In the genomic region with DNA sequence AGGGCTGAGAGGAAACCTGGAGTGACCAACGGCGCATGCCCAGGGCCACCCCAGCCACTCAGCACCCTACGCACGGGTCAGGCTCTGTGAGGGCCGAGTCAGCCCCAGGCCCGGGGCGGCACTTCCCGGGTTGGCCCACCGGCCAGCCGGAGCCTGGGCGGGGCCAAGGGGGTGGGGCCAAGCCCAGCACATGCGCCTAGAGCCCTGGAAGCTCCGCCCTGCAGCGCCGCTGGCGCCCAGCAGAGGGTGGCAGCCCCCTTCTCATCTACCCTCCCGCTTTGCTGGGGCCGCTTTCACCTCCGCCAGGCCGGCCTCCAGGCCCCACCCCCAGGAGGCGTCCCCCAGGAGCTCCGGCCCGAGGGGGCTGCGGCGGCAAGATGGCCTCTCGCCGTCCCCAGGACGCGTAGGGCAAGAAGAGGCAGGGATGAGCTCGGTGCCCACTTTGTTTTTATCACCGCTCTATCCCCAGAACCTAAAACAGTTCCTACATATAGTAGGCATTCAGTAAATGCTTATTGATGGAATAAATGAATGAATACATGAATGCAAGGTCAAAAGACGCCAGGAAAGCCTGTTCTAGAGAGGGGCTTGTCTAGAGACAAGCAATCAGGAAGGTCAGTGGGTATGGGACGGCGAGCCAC, we compare ENCODE assay signal across 8 cellular contexts. TPM values are rescaled to one million over a fixed set of nuclear protein-coding genes. Genes with fewer than 3 reads are reported as not detected.
DNase-seq lines count a peak whose midpoint lies in the region; TF ChIP-seq lines count a peak whose summit lies in the region.

No MANE protein-coding gene starts in this region.

- no peak overlapping the region for H3K9ac ChIP-seq in neural progenitor cell
- peak overlapping the region; percentile 74 to 90 for H3K9ac ChIP-seq in stomach smooth muscle (ENCODE audit: low read length in 2 of 2)

- H3K4me2 ChIP-seq in neural progenitor cell = peak overlapping the region; percentile 79

- H3K27me3 ChIP-seq in neural progenitor cell = no peaks in the 10 kb centered on the region
- H3K27me3 ChIP-seq in stomach smooth muscle (ENCODE audit: control insufficient read depth in 1 of 2, insufficient read depth in 2 of 2, low read length in 2 of 2) = no peaks in the 10 kb centered on the region

- H3K4me3 ChIP-seq in LNCaP clone FGC (ENCODE audit: low read depth, low read length) (peak overlapping the region; percentile 55), foreskin fibroblast (ENCODE audit: low read depth in 1 of 2, low read length in 2 of 2) (peak overlapping the region; percentile 42 to 60), neural progenitor cell (peak overlapping the region; percentile 39), stomach smooth muscle (ENCODE audit: low read length in 2 of 2) (peak overlapping the region; percentile 78 to 81)

- H3K79me2 ChIP-seq in neural progenitor cell (ENCODE audit: low read depth) = no peaks in the 10 kb centered on the region

- peaks cover 7% of the 10 kb centered on the region for H3K27me3 Mint-ChIP-seq in neural progenitor cell (ENCODE audit: insufficient read depth, low read depth)

- H3F3A ChIP-seq in neural progenitor cell (ENCODE audit: low read depth) = peaks cover 20% of the 10 kb centered on the region

- TF ChIP-seq CTCF in LNCaP clone FGC (IDR thresholded peaks at IDR 0.05; ENCODE audit: control insufficient read depth, extremely low read depth, insufficient read depth) = peak; percentile 82
- peak; percentile 90 for TF ChIP-seq CTCF in foreskin fibroblast (IDR thresholded peaks at IDR 0.05; ENCODE audit: low read depth, low read length)
- peak; percentile 94 for TF ChIP-seq CTCF in neural progenitor cell (IDR thresholded peaks at IDR 0.05)

- H3K36me3 ChIP-seq in neural progenitor cell (no peaks in the 10 kb centered on the region), stomach smooth muscle (ENCODE audit: control insufficient read depth in 2 of 2, insufficient read depth in 2 of 2, low read length in 2 of 2) (no peaks in the 10 kb centered on the region)

- H4K20me1 ChIP-seq in neural progenitor cell (ENCODE audit: low read depth) = peaks cover 6% of the 10 kb centered on the region

- H3K9me3 ChIP-seq in neural progenitor cell (ENCODE audit: low read depth) (no peaks in the 10 kb centered on the region), stomach smooth muscle (ENCODE audit: control insufficient read depth in 2 of 2, low read length in 2 of 2) (no peaks in the 10 kb centered on the region)

- H3K27ac ChIP-seq in neural progenitor cell = no peak overlapping the region
- peak overlapping the region; percentile 84 for H3K27ac ChIP-seq in stomach smooth muscle (ENCODE audit: low read length)

- no peaks in the 10 kb centered on the region for H3K36me3 Mint-ChIP-seq in neural progenitor cell

- peak overlapping the region; percentile 72 for H3K27ac Mint-ChIP-seq in neural progenitor cell

- H3K4me1 Mint-ChIP-seq in neural progenitor cell = peaks cover 31% of the 10 kb centered on the region

- peak; percentile 95 for DNase-seq in ELR (ENCODE audit: low read depth)
- DNase-seq in GOT3 (lab: John Stamatoyannopoulos, UW) = peak; percentile 81
- no peak for DNase-seq in LNCaP clone FGC (ENCODE audit: low read depth)
- DNase-seq in SHP77 (lab: John Stamatoyannopoulos, UW) = peak; percentile 79 to 91
- peak; percentile 86 for DNase-seq in activated gamma-delta T cell (lab: John Stamatoyannopoulos, UW)
- DNase-seq in foreskin fibroblast = peak; percentile 92 to 99
- peak; percentile 97 for DNase-seq in neural progenitor cell (ENCODE audit: low spot score)

- no peaks in the 10 kb centered on the region for H3K9me3 Mint-ChIP-seq in neural progenitor cell

- peak overlapping the region; percentile 79 for H3K4me3 Mint-ChIP-seq in neural progenitor cell

- H3K4me1 ChIP-seq in neural progenitor cell (peaks cover 23% of the 10 kb centered on the region), stomach smooth muscle (ENCODE audit: control insufficient read depth, insufficient read depth, low read length) (peaks cover 31% of the 10 kb centered on the region)

- peak overlapping the region; percentile 81 for H2AFZ ChIP-seq in neural progenitor cell (replicated peaks)

RNA-seq across cellular contexts. Expression of a gene that starts 31.3 kb away (rescaled TPM):
- total RNA-seq in neural progenitor cell (ENCODE audit: low replicate concordance) = 11.6 and 24.8 TPM in 2 replicates
